In the genomic region with DNA sequence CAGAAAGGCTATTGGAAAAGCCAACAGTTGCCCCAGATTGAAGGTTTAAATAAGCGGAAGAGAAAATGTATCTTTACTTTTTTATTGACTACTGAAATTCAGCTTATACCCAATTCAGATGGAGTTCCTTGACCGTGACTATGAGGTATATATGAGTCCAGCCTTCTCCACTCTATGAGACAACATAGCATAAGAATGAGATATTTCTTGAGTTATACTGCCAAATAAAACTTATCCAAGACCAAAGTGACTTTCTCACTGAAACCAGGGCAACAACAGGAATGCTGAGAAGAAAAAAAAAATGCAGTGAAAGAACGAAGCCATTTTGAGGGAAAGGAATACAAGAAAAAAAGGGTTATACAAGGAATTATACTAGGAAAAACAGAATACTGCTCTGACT, we compare ENCODE assay signal across 19 cellular contexts. TPM values are rescaled to one million over a fixed set of nuclear protein-coding genes. Genes with fewer than 3 reads are reported as not detected.
DNase-seq lines count a peak whose midpoint lies in the region; ATAC-seq, FAIRE-seq and TF ChIP-seq lines count a peak whose summit lies in the region.
"Had no signal": no experiment of that assay in that cellular context is flagged by ENCODE, and none has a peak within 500 bp of the region (broad histone marks: within the 10 kb centered on the region; RNA-seq: fewer than 3 reads in every experiment).

No MANE protein-coding gene starts in this region.

- H3K27ac ChIP-seq in astrocyte (ENCODE audit: low read depth, low read length) (peak overlapping the region; percentile 53), coronary artery (peak overlapping the region; percentile 55 to 78), thoracic aorta (peak overlapping the region; percentile 88 to 93), small intestine (ENCODE audit: low read depth in 1 of 2, low read length in 1 of 2) (no peak overlapping the region)
- H3K27ac ChIP-seq: C4-2B, GM23248, HL-60 had no signal

- TF ChIP-seq CTCF in astrocyte (IDR thresholded peaks at IDR 0.05; ENCODE audit: insufficient read depth, low read depth, low read length) = no peak
- no peak for TF ChIP-seq CTCF in coronary artery (IDR thresholded peaks at IDR 0.05)
- no peak for TF ChIP-seq CTCF in thoracic aorta (IDR thresholded peaks at IDR 0.05)

- H3K9me3 ChIP-seq in astrocyte (ENCODE audit: insufficient read depth, low read depth, low read length) (no peaks in the 10 kb centered on the region), thoracic aorta (no peaks in the 10 kb centered on the region), small intestine (ENCODE audit: control insufficient read depth, low read depth) (no peaks in the 10 kb centered on the region)

- H2AFZ ChIP-seq in astrocyte (ENCODE audit: low read depth, low read length) = no peak overlapping the region
- H2AFZ ChIP-seq: GM23248 had no signal

- no peaks in the 10 kb centered on the region for H4K20me1 ChIP-seq in astrocyte (ENCODE audit: insufficient read depth, low read length)

- H3K9me3 Mint-ChIP-seq in astrocyte (ENCODE audit: unreplicated experiment) = no peaks in the 10 kb centered on the region
- no peaks in the 10 kb centered on the region for H3K9me3 Mint-ChIP-seq in activated CD4-positive, alpha-beta T cell treated with anti-CD3 and anti-CD28 coated beads, Interleukin-2, amount 10 ng/mL, durations not matched to agents 24 days and 14 days
- H3K9me3 Mint-ChIP-seq: CD4-positive, alpha-beta T cell had no signal

- H3K4me2 ChIP-seq in astrocyte (ENCODE audit: low read length) = peak overlapping the region; percentile 44

- peak overlapping the region; percentile 23 for H3K9ac ChIP-seq in astrocyte (ENCODE audit: low read length)
- H3K9ac ChIP-seq: GM23248 had no signal

- no peaks in the 10 kb centered on the region for H3K27me3 ChIP-seq in astrocyte (ENCODE audit: insufficient read depth, low read length)
- no peaks in the 10 kb centered on the region for H3K27me3 ChIP-seq in thoracic aorta (replicated peaks; ENCODE audit: insufficient read depth)
- H3K27me3 ChIP-seq in small intestine (ENCODE audit: control insufficient read depth in 2 of 2, insufficient read depth in 2 of 2, low read length in 2 of 2) = no peaks in the 10 kb centered on the region

- no peaks in the 10 kb centered on the region for H3K79me2 ChIP-seq in astrocyte (ENCODE audit: insufficient read depth, low read length)

- peak; percentile 70 for ATAC-seq in thoracic aorta (ENCODE audit: insufficient number of reproducible peaks, low FRiP score, low read depth)

- no peak overlapping the region for H3K27ac Mint-ChIP-seq in astrocyte (ENCODE audit: unreplicated experiment)
- no peak overlapping the region for H3K27ac Mint-ChIP-seq in activated CD4-positive, alpha-beta T cell treated with anti-CD3 and anti-CD28 coated beads, Interleukin-2, amount 10 ng/mL, durations not matched to agents 24 days and 14 days
- H3K27ac Mint-ChIP-seq: CD4-positive, alpha-beta T cell had no signal

- intact Hi-C loops in activated CD4-positive, alpha-beta T cell treated with anti-CD3 and anti-CD28 coated beads, Interleukin-2, amount 10 ng/mL, durations not matched to agents 24 days and 14 days (cut with micrococcal nuclease) = no loop called here

- FAIRE-seq in astrocyte (lab: Jason Lieb, UNC) (no peak), small intestine (lab: Jason Lieb, UNC) (no peak)
- FAIRE-seq: A204.1, GM12892, GM19239 had no signal

- H3K4me3 ChIP-seq in astrocyte (ENCODE audit: insufficient read depth, low read depth, low read length) = no peak overlapping the region
- no peak overlapping the region for H3K4me3 ChIP-seq in coronary artery
- H3K4me3 ChIP-seq in thoracic aorta = no peak overlapping the region
- no peak overlapping the region for H3K4me3 ChIP-seq in small intestine (ENCODE audit: low read depth in 1 of 2, low read length in 2 of 2)
- H3K4me3 ChIP-seq: GM23248, HAP-1 had no signal

- no peaks in the 10 kb centered on the region for H3K27me3 Mint-ChIP-seq in astrocyte (ENCODE audit: low read depth, unreplicated experiment)
- H3K27me3 Mint-ChIP-seq in activated CD4-positive, alpha-beta T cell treated with anti-CD3 and anti-CD28 coated beads, Interleukin-2, amount 10 ng/mL, durations not matched to agents 24 days and 14 days = peaks cover 3% of the 10 kb centered on the region
- H3K27me3 Mint-ChIP-seq: CD4-positive, alpha-beta T cell had no signal

- no peaks in the 10 kb centered on the region for H3K36me3 Mint-ChIP-seq in astrocyte (ENCODE audit: low read depth, unreplicated experiment)
- no peaks in the 10 kb centered on the region for H3K36me3 Mint-ChIP-seq in activated CD4-positive, alpha-beta T cell treated with anti-CD3 and anti-CD28 coated beads, Interleukin-2, amount 10 ng/mL, durations not matched to agents 24 days and 14 days (ENCODE audit: low read depth)

- H3K36me3 ChIP-seq in astrocyte (ENCODE audit: insufficient read depth, low read length) = no peaks in the 10 kb centered on the region
- no peaks in the 10 kb centered on the region for H3K36me3 ChIP-seq in thoracic aorta
- no peaks in the 10 kb centered on the region for H3K36me3 ChIP-seq in small intestine (ENCODE audit: control insufficient read depth in 2 of 2, insufficient read depth in 2 of 2, low read length in 2 of 2)
- H3K36me3 ChIP-seq: HAP-1 had no signal

- DNase-seq in astrocyte (ENCODE audit: low read depth) (peak; percentile 33), coronary artery (ENCODE audit: low spot score) (no peak), thoracic aorta (ENCODE audit: low spot score) (no peak), NCI-H2171 treated with DMSO at 0.1 percent for 48 hours (lab: John Stamatoyannopoulos, UW) (no peak), small intestine (no peak), NCI-H1092 (lab: John Stamatoyannopoulos, UW) (no peak)
- DNase-seq in activated CD4-positive, alpha-beta T cell treated with anti-CD3 and anti-CD28 coated beads, Interleukin-2, amount 10 ng/mL, durations not matched to agents 24 days and 14 days = no peak
- DNase-seq: AML-193; CD4-positive, alpha-beta T cell; DMS153; DMS79; GDM1; GM23248 had no signal

- H3K4me3 Mint-ChIP-seq in astrocyte (ENCODE audit: unreplicated experiment) = no peak overlapping the region
- H3K4me3 Mint-ChIP-seq in activated CD4-positive, alpha-beta T cell treated with anti-CD3 and anti-CD28 coated beads, Interleukin-2, amount 10 ng/mL, durations not matched to agents 24 days and 14 days = no peak overlapping the region
- H3K4me3 Mint-ChIP-seq: CD4-positive, alpha-beta T cell had no signal

- H3K4me1 ChIP-seq in astrocyte (ENCODE audit: insufficient read depth, low read length) (peaks cover 5% of the 10 kb centered on the region), thoracic aorta (ENCODE audit: control insufficient read depth in 1 of 2, low read depth in 2 of 2) (peaks cover 13 to 50% of the 10 kb centered on the region in 2 donors), small intestine (ENCODE audit: control insufficient read depth in 2 of 2, insufficient read depth in 1 of 2, low read depth in 1 of 2, low read length in 1 of 2) (no peaks in the 10 kb centered on the region)
- H3K4me1 ChIP-seq: HAP-1 had no signal

- 82 to 91% (median 91%) methylated on average over 3 of the region's 3 CpGs for WGBS in small intestine, 3 donors

- peaks cover 1% of the 10 kb centered on the region for H3K4me1 Mint-ChIP-seq in astrocyte (ENCODE audit: low read depth, unreplicated experiment)
- peaks cover 1% of the 10 kb centered on the region for H3K4me1 Mint-ChIP-seq in activated CD4-positive, alpha-beta T cell treated with anti-CD3 and anti-CD28 coated beads, Interleukin-2, amount 10 ng/mL, durations not matched to agents 24 days and 14 days

RNA-seq across cellular contexts. Expression of gene PDK3, which starts 16.3 kb away (rescaled TPM):
- total RNA-seq in astrocyte (4.6 and 6.6 TPM in 2 replicates), thoracic aorta (100 to 1,000 TPM; 116 to 118 TPM)
- polyA plus RNA-seq in small intestine = 10 to 100 TPM in 1 of 3 donors, 1 to 10 TPM in 2; 7.1 to 13.6 (median 8.9) TPM
- total RNA-seq in activated CD4-positive, alpha-beta T cell treated with anti-CD3 and anti-CD28 coated beads, Interleukin-2, amount 10 ng/mL, durations not matched to agents 24 days and 14 days = 26.3 and 30.7 TPM in 2 replicates

Comparison
In these comparisons a context has a peak if more than half of its experiments do, and no peak if none do; other contexts are left out.
1. H3K27ac ChIP-seq: peak in astrocyte (single experiment), coronary artery (2 of 2) and thoracic aorta (2 of 2); none in small intestine (0 of 2).